Comparison of ENCODE assay signal across 20 cellular contexts in genomic region chr7:79337722-79338121, GRCh38.
A peak's percentile ranks its signal among the peaks of the same experiment; 100 is the strongest.
DNase-seq lines count a peak whose midpoint lies in the region; ATAC-seq lines count a peak whose summit lies in the region.
"Had no signal": no experiment of that assay in that cellular context is flagged by ENCODE, and none has a peak within 500 bp of the region (broad histone marks: within the 10 kb centered on the region; RNA-seq: fewer than 3 reads in every experiment).

No MANE protein-coding gene starts in this region.

- no peak for ATAC-seq in GM18498 (IDR thresholded peaks at IDR 0.05; ENCODE audit: unreplicated experiment)
- ATAC-seq: GM12878 had no signal

- peak; percentile 58 for DNase-seq in Ammon's horn (ENCODE audit: low spot score)
- peak; percentile 21 for DNase-seq in NCI-H526 treated with DMSO at 0.1 percent for 48 hours (lab: John Stamatoyannopoulos, UW)
- DNase-seq in medulla oblongata (ENCODE audit: extremely low spot score), result peak; percentile 54
- no peak for DNase-seq in T-helper 9 cell
- no peak for DNase-seq in HPDE6-E6E7 (ENCODE audit: extremely low spot score)
- DNase-seq in effector memory CD4-positive, alpha-beta T cell, result no peak
- DNase-seq: CD8-positive, alpha-beta memory T cell; DND-41; GDM1; GOT3; MG63; NCI-H1092; NCI-H1694; NCI-H2227 treated with DMSO at 0.1 percent for 48 hours; NCI-H524 treated with DMSO at 0.1 percent for 48 hours; PC-9 had no signal

- no peaks in the 10 kb centered on the region for H3K27me3 ChIP-seq in endocrine pancreas (ENCODE audit: control insufficient read depth, insufficient read depth, low read length)
- no peaks in the 10 kb centered on the region for H3K27me3 ChIP-seq in effector memory CD4-positive, alpha-beta T cell (replicated peaks; ENCODE audit: control insufficient read depth, insufficient read depth, low read length, poor library complexity, severe bottlenecking)
- H3K27me3 ChIP-seq: BLaER1 treated with 17β-estradiol and CSF1 and Interleukin-3, amounts not matched to agents 10 nM and 100 nM; MG63 had no signal

- H3K36me3 ChIP-seq in endocrine pancreas (ENCODE audit: control insufficient read depth, insufficient read depth, low read length), result no peaks in the 10 kb centered on the region
- H3K36me3 ChIP-seq in effector memory CD4-positive, alpha-beta T cell (ENCODE audit: control insufficient read depth, insufficient read depth, low read length), result no peaks in the 10 kb centered on the region
- H3K36me3 ChIP-seq: BLaER1 treated with 17β-estradiol and CSF1 and Interleukin-3, amounts not matched to agents 10 nM and 100 nM; MG63 had no signal

- H3K4me1 ChIP-seq in endocrine pancreas (ENCODE audit: control insufficient read depth, insufficient read depth, low read length), result peaks cover 21% of the 10 kb centered on the region
- no peaks in the 10 kb centered on the region for H3K4me1 ChIP-seq in effector memory CD4-positive, alpha-beta T cell (ENCODE audit: control insufficient read depth, insufficient read depth, low read length, poor library complexity, severe bottlenecking)

- H3K27ac ChIP-seq in effector memory CD4-positive, alpha-beta T cell (ENCODE audit: insufficient read depth, low read length, poor library complexity, severe bottlenecking), result no peak overlapping the region
- H3K27ac ChIP-seq: BLaER1 treated with 17β-estradiol and CSF1 and Interleukin-3, amounts not matched to agents 10 nM and 100 nM; PC-9 had no signal

- no peaks in the 10 kb centered on the region for H3K9me3 ChIP-seq in endocrine pancreas (ENCODE audit: control insufficient read depth, low read length)
- no peaks in the 10 kb centered on the region for H3K9me3 ChIP-seq in effector memory CD4-positive, alpha-beta T cell (ENCODE audit: control insufficient read depth, low read length)
- H3K9me3 ChIP-seq: BLaER1 treated with 17β-estradiol and CSF1 and Interleukin-3, amounts not matched to agents 10 nM and 100 nM; MG63 had no signal

- H3K9ac ChIP-seq in endocrine pancreas (ENCODE audit: control insufficient read depth, insufficient read depth, low read length), result no peak overlapping the region
- H3K9ac ChIP-seq: BLaER1 treated with 17β-estradiol and CSF1 and Interleukin-3, amounts not matched to agents 10 nM and 100 nM had no signal

- H3K4me3 ChIP-seq in endocrine pancreas (ENCODE audit: control insufficient read depth, insufficient read depth, low read length), result peak overlapping the region; percentile 26
- H3K4me3 ChIP-seq in effector memory CD4-positive, alpha-beta T cell (ENCODE audit: insufficient read depth, low read depth, low read length, poor library complexity, severe bottlenecking), result no peak overlapping the region
- H3K4me3 ChIP-seq: BLaER1 treated with 17β-estradiol and CSF1 and Interleukin-3, amounts not matched to agents 10 nM and 100 nM; GM12878; MG63; PC-9 had no signal

Comparison
In these comparisons a context has a peak if more than half of its experiments do, and no peak if none do; other contexts are left out.
1. DNase-seq: peak in Ammon's horn (single experiment), NCI-H526 treated with DMSO at 0.1 percent for 48 hours (single experiment) and medulla oblongata (single experiment); none in T-helper 9 cell (single experiment), HPDE6-E6E7 (single experiment) and effector memory CD4-positive, alpha-beta T cell (0 of 3).